In genomic region chr21:33541756-33542639, GRCh38 we compare ENCODE assay signal across 1 cellular context.
TF ChIP-seq lines count a peak whose summit lies in the region.

Gene GART, minus strand, starts transcription at chr21:33542117. Its CDS starts 2,802 bp downstream, at chr21:33539315.

TF ChIP-seq in HepG2, 621 proteins besides CTCF, POLR2A, EP300 and RAD21 (continued from another document and continues in another):
- TF ChIP-seq, protein P1, sequence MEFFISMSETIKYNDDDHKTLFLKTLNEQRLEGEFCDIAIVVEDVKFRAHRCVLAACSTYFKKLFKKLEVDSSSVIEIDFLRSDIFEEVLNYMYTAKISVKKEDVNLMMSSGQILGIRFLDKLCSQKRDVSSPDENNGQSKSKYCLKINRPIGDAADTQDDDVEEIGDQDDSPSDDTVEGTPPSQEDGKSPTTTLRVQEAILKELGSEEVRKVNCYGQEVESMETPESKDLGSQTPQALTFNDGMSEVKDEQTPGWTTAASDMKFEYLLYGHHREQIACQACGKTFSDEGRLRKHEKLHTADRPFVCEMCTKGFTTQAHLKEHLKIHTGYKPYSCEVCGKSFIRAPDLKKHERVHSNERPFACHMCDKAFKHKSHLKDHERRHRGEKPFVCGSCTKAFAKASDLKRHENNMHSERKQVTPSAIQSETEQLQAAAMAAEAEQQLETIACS (CRISPR knock-in tag; IDR thresholded peaks at IDR 0.05), result no peak; the same call in 1 of the 2 replicates
- TF ChIP-seq IKZF5 (CRISPR knock-in tag; IDR thresholded peaks at IDR 0.05), result peak; percentile 63; the same call in 1 of the 2 replicates
- TF ChIP-seq TAF15 (IDR thresholded peaks at IDR 0.05; ENCODE audit: low read depth, low read length, poor library complexity, severe bottlenecking), result peak; percentile 27
- no peak for TF ChIP-seq HOXD1 (CRISPR knock-in tag; IDR thresholded peaks at IDR 0.05)
- TF ChIP-seq YEATS2 (CRISPR knock-in tag; IDR thresholded peaks at IDR 0.05; ENCODE audit: borderline replicate concordance), result peak; percentile 67; the same call in 1 of the 2 replicates
- 0 out of 2 replicates have a peak, but pooled peaks have one; percentile 47 for TF ChIP-seq ZNF766 (CRISPR knock-in tag; IDR thresholded peaks at IDR 0.05; ENCODE audit: borderline replicate concordance)
- TF ChIP-seq MAZ (IDR thresholded peaks at IDR 0.05; ENCODE audit: borderline replicate concordance, low read depth, low read length), result no peak; the same call in 1 of the 2 replicates
- peak; percentile 18; the same call in 1 of the 2 replicates for TF ChIP-seq MAZ (CRISPR knock-in tag; IDR thresholded peaks at IDR 0.05; ENCODE audit: low read depth)
- TF ChIP-seq TAF1 (CRISPR knock-in tag; IDR thresholded peaks at IDR 0.05), result peak; percentile 58
- no peak for TF ChIP-seq RAD51 (IDR thresholded peaks at IDR 0.05; ENCODE audit: borderline replicate concordance)
- peak; percentile 53; the same call in 1 of the 2 replicates for TF ChIP-seq ZNF891 (CRISPR knock-in tag; IDR thresholded peaks at IDR 0.05)
- TF ChIP-seq SP1 (IDR thresholded peaks at IDR 0.05), result no peak
- peak; percentile 81 for TF ChIP-seq SP1 (CRISPR knock-in tag; IDR thresholded peaks at IDR 0.05)
- no peak for TF ChIP-seq ZNF382 (CRISPR knock-in tag; IDR thresholded peaks at IDR 0.05; ENCODE audit: borderline replicate concordance)
- peak; percentile 75 for TF ChIP-seq THAP11 (CRISPR knock-in tag; IDR thresholded peaks at IDR 0.05)
- no peak for TF ChIP-seq ELF1 (CRISPR knock-in tag; IDR thresholded peaks at IDR 0.05)
- peak; percentile 39; the same call in 1 of the 2 replicates for TF ChIP-seq E2F2 (CRISPR knock-in tag; IDR thresholded peaks at IDR 0.05; ENCODE audit: borderline replicate concordance)
- peak; percentile 96 for TF ChIP-seq MYC (CRISPR knock-in tag; IDR thresholded peaks at IDR 0.05; ENCODE audit: borderline replicate concordance)
- TF ChIP-seq ZNF780A (CRISPR knock-in tag; IDR thresholded peaks at IDR 0.05), result peak; percentile 54; the same call in 1 of the 2 replicates
- TF ChIP-seq ZC3H13 (CRISPR knock-in tag; IDR thresholded peaks at IDR 0.05), result peak; percentile 63; the same call in 1 of the 2 replicates
- peak; percentile 36 for TF ChIP-seq PAXIP1 (CRISPR knock-in tag; conservative IDR thresholded peaks at IDR 0.05)
- peak; percentile 62 for TF ChIP-seq SP5 (CRISPR knock-in tag; IDR thresholded peaks at IDR 0.05; ENCODE audit: borderline replicate concordance, low read depth)
- no peak for TF ChIP-seq ZHX1 (CRISPR knock-in tag; IDR thresholded peaks at IDR 0.05; ENCODE audit: low read depth)
- TF ChIP-seq RBFOX2 (IDR thresholded peaks at IDR 0.05; ENCODE audit: low read depth, low read length), result peak; percentile 90
- TF ChIP-seq ZFP90 (CRISPR knock-in tag; IDR thresholded peaks at IDR 0.05; ENCODE audit: borderline replicate concordance), result peak; percentile 32; the same call in 1 of the 2 replicates
- TF ChIP-seq, protein P2, sequence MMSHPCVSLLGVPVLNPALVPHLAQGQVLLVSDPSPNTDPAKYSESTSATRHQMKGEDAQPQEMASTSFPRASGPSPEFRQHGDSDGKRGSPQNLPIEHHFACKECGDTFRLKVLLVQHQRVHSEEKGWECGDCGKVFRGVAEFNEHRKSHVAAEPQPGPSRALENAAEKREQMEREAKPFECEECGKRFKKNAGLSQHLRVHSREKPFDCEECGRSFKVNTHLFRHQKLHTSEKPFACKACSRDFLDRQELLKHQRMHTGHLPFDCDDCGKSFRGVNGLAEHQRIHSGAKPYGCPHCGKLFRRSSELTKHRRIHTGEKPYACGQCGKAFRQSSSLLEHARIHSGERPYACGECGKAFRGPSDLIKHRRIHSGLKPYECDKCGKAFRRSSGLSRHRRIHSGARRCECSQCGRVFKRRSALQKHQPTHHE (CRISPR knock-in tag; IDR thresholded peaks at IDR 0.05; ENCODE audit: borderline replicate concordance), result peak; percentile 78
- TF ChIP-seq, protein P3, sequence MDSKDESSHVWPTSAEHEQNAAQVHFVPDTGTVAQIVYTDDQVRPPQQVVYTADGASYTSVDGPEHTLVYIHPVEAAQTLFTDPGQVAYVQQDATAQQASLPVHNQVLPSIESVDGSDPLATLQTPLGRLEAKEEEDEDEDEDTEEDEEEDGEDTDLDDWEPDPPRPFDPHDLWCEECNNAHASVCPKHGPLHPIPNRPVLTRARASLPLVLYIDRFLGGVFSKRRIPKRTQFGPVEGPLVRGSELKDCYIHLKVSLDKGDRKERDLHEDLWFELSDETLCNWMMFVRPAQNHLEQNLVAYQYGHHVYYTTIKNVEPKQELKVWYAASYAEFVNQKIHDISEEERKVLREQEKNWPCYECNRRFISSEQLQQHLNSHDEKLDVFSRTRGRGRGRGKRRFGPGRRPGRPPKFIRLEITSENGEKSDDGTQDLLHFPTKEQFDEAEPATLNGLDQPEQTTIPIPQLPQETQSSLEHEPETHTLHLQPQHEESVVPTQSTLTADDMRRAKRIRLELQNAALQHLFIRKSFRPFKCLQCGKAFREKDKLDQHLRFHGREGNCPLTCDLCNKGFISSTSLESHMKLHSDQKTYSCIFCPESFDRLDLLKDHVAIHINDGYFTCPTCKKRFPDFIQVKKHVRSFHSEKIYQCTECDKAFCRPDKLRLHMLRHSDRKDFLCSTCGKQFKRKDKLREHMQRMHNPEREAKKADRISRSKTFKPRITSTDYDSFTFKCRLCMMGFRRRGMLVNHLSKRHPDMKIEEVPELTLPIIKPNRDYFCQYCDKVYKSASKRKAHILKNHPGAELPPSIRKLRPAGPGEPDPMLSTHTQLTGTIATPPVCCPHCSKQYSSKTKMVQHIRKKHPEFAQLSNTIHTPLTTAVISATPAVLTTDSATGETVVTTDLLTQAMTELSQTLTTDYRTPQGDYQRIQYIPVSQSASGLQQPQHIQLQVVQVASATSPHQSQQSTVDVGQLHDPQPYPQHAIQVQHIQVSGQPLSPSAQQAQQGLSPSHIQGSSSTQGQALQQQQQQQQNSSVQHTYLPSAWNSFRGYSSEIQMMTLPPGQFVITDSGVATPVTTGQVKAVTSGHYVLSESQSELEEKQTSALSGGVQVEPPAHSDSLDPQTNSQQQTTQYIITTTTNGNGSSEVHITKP (CRISPR knock-in tag; IDR thresholded peaks at IDR 0.05; ENCODE audit: low read depth), result no peak
- TF ChIP-seq DR1 (CRISPR knock-in tag; IDR thresholded peaks at IDR 0.05), result peak; percentile 32; the same call in 1 of the 2 replicates
- TF ChIP-seq HDAC6 (IDR thresholded peaks at IDR 0.05; ENCODE audit: low read depth, low read length), result no peak
- peak; percentile 13; the same call in 1 of the 2 replicates for TF ChIP-seq NR2F2 (IDR thresholded peaks at IDR 0.05; ENCODE audit: borderline replicate concordance, low read depth)
- peak; percentile 95 for TF ChIP-seq GABPB1 (CRISPR knock-in tag; IDR thresholded peaks at IDR 0.05)
- no peak for TF ChIP-seq CBX1 (IDR thresholded peaks at IDR 0.05; ENCODE audit: low read depth)
- TF ChIP-seq, protein P4, sequence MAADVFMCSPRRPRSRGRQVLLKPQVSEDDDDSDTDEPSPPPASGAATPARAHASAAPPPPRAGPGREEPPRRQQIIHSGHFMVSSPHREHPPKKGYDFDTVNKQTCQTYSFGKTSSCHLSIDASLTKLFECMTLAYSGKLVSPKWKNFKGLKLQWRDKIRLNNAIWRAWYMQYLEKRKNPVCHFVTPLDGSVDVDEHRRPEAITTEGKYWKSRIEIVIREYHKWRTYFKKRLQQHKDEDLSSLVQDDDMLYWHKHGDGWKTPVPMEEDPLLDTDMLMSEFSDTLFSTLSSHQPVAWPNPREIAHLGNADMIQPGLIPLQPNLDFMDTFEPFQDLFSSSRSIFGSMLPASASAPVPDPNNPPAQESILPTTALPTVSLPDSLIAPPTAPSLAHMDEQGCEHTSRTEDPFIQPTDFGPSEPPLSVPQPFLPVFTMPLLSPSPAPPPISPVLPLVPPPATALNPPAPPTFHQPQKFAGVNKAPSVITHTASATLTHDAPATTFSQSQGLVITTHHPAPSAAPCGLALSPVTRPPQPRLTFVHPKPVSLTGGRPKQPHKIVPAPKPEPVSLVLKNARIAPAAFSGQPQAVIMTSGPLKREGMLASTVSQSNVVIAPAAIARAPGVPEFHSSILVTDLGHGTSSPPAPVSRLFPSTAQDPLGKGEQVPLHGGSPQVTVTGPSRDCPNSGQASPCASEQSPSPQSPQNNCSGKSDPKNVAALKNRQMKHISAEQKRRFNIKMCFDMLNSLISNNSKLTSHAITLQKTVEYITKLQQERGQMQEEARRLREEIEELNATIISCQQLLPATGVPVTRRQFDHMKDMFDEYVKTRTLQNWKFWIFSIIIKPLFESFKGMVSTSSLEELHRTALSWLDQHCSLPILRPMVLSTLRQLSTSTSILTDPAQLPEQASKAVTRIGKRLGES (CRISPR knock-in tag; IDR thresholded peaks at IDR 0.05; ENCODE audit: borderline replicate concordance), result 0 out of 2 replicates have a peak, but pooled peaks have one; percentile 72
- no peak for TF ChIP-seq ZNF580 (CRISPR knock-in tag; IDR thresholded peaks at IDR 0.05; ENCODE audit: borderline replicate concordance, low read depth)
- peak; percentile 49; the same call in 1 of the 2 replicates for TF ChIP-seq ZNF503 (CRISPR knock-in tag; IDR thresholded peaks at IDR 0.05)
- TF ChIP-seq ERF (CRISPR knock-in tag; IDR thresholded peaks at IDR 0.05), result no peak; the same call in 1 of the 2 replicates
- no peak for TF ChIP-seq CHD4 (IDR thresholded peaks at IDR 0.05; ENCODE audit: borderline replicate concordance, low read length)
- no peak for TF ChIP-seq ZBTB3 (CRISPR knock-in tag; IDR thresholded peaks at IDR 0.05; ENCODE audit: borderline replicate concordance, low read depth)
- TF ChIP-seq HOXA5 (CRISPR knock-in tag; IDR thresholded peaks at IDR 0.05), result peak; percentile 79
- TF ChIP-seq MEF2D (CRISPR knock-in tag; IDR thresholded peaks at IDR 0.05), result no peak; the same call in none of the 2 replicates
